ENCODE assay signal across 2 cellular contexts in genomic region chr9:98220911-98221310, GRCh38.
TF ChIP-seq lines count a peak whose summit lies in the region.

No MANE protein-coding gene starts in this region.

TF ChIP-seq in GM23338, 12 proteins besides CTCF, POLR2A, EP300 and RAD21 (continued from another document):
- TF ChIP-seq JUNB (IDR thresholded peaks at IDR 0.05; ENCODE audit: unreplicated experiment) (no peak), STAT1 (IDR thresholded peaks at IDR 0.05; ENCODE audit: unreplicated experiment) (no peak), ETS1 (IDR thresholded peaks at IDR 0.05) (no peak), EZH2phosphoT487 (IDR thresholded peaks at IDR 0.05; ENCODE audit: unreplicated experiment) (no peak), NANOG (IDR thresholded peaks at IDR 0.05; ENCODE audit: borderline replicate concordance) (no peak), ZNF462 (CRISPR knock-in tag; IDR thresholded peaks at IDR 0.05) (no peak), ZNF114 (CRISPR knock-in tag; IDR thresholded peaks at IDR 0.05) (no peak), EZH2 (IDR thresholded peaks at IDR 0.05; ENCODE audit: low read depth, unreplicated experiment) (no peak), POLR2AphosphoS5 (IDR thresholded peaks at IDR 0.05; ENCODE audit: low read depth) (no peak), ZNF331 (CRISPR knock-in tag; IDR thresholded peaks at IDR 0.05; ENCODE audit: low read depth) (no peak)
- TF ChIP-seq, protein P1, sequence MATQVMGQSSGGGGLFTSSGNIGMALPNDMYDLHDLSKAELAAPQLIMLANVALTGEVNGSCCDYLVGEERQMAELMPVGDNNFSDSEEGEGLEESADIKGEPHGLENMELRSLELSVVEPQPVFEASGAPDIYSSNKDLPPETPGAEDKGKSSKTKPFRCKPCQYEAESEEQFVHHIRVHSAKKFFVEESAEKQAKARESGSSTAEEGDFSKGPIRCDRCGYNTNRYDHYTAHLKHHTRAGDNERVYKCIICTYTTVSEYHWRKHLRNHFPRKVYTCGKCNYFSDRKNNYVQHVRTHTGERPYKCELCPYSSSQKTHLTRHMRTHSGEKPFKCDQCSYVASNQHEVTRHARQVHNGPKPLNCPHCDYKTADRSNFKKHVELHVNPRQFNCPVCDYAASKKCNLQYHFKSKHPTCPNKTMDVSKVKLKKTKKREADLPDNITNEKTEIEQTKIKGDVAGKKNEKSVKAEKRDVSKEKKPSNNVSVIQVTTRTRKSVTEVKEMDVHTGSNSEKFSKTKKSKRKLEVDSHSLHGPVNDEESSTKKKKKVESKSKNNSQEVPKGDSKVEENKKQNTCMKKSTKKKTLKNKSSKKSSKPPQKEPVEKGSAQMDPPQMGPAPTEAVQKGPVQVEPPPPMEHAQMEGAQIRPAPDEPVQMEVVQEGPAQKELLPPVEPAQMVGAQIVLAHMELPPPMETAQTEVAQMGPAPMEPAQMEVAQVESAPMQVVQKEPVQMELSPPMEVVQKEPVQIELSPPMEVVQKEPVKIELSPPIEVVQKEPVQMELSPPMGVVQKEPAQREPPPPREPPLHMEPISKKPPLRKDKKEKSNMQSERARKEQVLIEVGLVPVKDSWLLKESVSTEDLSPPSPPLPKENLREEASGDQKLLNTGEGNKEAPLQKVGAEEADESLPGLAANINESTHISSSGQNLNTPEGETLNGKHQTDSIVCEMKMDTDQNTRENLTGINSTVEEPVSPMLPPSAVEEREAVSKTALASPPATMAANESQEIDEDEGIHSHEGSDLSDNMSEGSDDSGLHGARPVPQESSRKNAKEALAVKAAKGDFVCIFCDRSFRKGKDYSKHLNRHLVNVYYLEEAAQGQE (IDR thresholded peaks at IDR 0.05; ENCODE audit: unreplicated experiment): no peak

TF ChIP-seq in IMR-90, 13 proteins besides CTCF, POLR2A, EP300 and RAD21 (continued from another document):
- no peak for TF ChIP-seq NFE2L2 (IDR thresholded peaks at IDR 0.05; ENCODE audit: low read depth, low read length)
- no peak for TF ChIP-seq SMC3 (IDR thresholded peaks at IDR 0.05; ENCODE audit: low read depth, low read length)
- no peak for TF ChIP-seq CHD1 (IDR thresholded peaks at IDR 0.05; ENCODE audit: low read depth, low read length)
- no peak for TF ChIP-seq BHLHE40 (IDR thresholded peaks at IDR 0.05; ENCODE audit: low read depth, low read length)
- TF ChIP-seq CEBPB (IDR thresholded peaks at IDR 0.05; ENCODE audit: low read depth, low read length): no peak
- TF ChIP-seq MAZ (IDR thresholded peaks at IDR 0.05; ENCODE audit: borderline replicate concordance, low read depth, low read length): no peak
- TF ChIP-seq, protein P2, sequence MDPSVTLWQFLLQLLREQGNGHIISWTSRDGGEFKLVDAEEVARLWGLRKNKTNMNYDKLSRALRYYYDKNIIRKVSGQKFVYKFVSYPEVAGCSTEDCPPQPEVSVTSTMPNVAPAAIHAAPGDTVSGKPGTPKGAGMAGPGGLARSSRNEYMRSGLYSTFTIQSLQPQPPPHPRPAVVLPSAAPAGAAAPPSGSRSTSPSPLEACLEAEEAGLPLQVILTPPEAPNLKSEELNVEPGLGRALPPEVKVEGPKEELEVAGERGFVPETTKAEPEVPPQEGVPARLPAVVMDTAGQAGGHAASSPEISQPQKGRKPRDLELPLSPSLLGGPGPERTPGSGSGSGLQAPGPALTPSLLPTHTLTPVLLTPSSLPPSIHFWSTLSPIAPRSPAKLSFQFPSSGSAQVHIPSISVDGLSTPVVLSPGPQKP (IDR thresholded peaks at IDR 0.05; ENCODE audit: borderline replicate concordance, low read depth, low read length): no peak
- TF ChIP-seq MXI1 (IDR thresholded peaks at IDR 0.05; ENCODE audit: borderline replicate concordance, low read depth, low read length): no peak
- TF ChIP-seq FOS (IDR thresholded peaks at IDR 0.05; ENCODE audit: low read depth, low read length): no peak
- TF ChIP-seq USF2 (IDR thresholded peaks at IDR 0.05; ENCODE audit: low read depth, low read length): no peak
- TF ChIP-seq RFX5 (IDR thresholded peaks at IDR 0.05; ENCODE audit: low read depth, low read length): no peak
- no peak for TF ChIP-seq MAFK (IDR thresholded peaks at IDR 0.05; ENCODE audit: low read depth, low read length)
